ENCODE assay signal across 17 cellular contexts in the genomic region with DNA sequence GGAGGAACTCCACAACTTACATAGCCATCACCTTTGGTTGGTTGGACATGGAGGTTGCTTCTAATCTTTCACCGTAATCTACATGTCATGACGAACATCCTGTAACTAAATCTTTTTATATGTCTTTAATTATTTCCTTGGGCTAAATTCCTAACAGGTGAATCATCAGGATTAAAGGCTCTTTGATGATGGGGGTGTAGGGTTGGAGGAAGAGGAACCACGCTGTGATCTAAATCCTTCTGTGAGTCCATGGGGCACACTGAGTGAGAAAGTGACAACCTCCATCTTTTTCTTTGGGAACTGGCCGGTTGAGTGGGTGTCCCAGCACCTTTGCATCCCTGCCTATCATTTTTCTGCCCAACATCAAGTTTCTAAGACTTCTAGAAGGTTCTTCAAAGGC. TPM values are rescaled to one million over a fixed set of nuclear protein-coding genes. Genes with fewer than 3 reads are reported as not detected.
DNase-seq lines count a peak whose midpoint lies in the region; TF ChIP-seq lines count a peak whose summit lies in the region.
"Had no signal": no experiment of that assay in that cellular context is flagged by ENCODE, and none has a peak within 500 bp of the region (broad histone marks: within the 10 kb centered on the region; RNA-seq: fewer than 3 reads in every experiment).

No MANE protein-coding gene starts in this region.

- no peaks in the 10 kb centered on the region for H3K9me3 Mint-ChIP-seq in activated T-cell treated with anti-CD3 and anti-CD28 coated beads, Interleukin-2, amount 50 U/mL, for 24 hours
- H3K9me3 Mint-ChIP-seq: activated naive CD4-positive, alpha-beta T cell treated with anti-CD3 and anti-CD28 coated beads, Interleukin-2, amount 50 U/mL, for 24 hours had no signal

- DNase-seq in HT-29 (ENCODE audit: low spot score) (peak; percentile 16), astrocyte of the spinal cord (ENCODE audit: low read depth, low spot score) (peak; percentile 81), glomerular visceral epithelial cell (ENCODE audit: extremely low spot score) (peak; percentile 58), NCI-H446 treated with DMSO at 0.1 percent for 48 hours (lab: John Stamatoyannopoulos, UW) (no peak), SIG-M5 treated with dmso at 0.1 percent for 504 hours (lab: John Stamatoyannopoulos, UW; ENCODE audit: unreplicated experiment) (no peak)
- no peak for DNase-seq in stimulated activated CD4-positive, alpha-beta T cell treated with anti-CD3 and anti-CD28 coated beads, Interleukin-2, amount 100 ng/mL, for 48 hours
- DNase-seq in activated T-cell treated with anti-CD3 and anti-CD28 coated beads, Interleukin-2, amount 50 U/mL, for 24 hours = no peak
- DNase-seq: activated CD4-positive, alpha-beta T cell treated with anti-CD3 and anti-CD28 coated beads, Interleukin-2, amount 50 U/mL, for 4 hours; DND-41; NCI-H1417 treated with DMSO at 0.1 percent for 48 hours; NCI-H82; T-helper 1 cell had no signal

- H3K27me3 Mint-ChIP-seq in activated T-cell treated with anti-CD3 and anti-CD28 coated beads, Interleukin-2, amount 50 U/mL, for 24 hours = peaks cover 12% of the 10 kb centered on the region
- H3K27me3 Mint-ChIP-seq: activated naive CD4-positive, alpha-beta T cell treated with anti-CD3 and anti-CD28 coated beads, Interleukin-2, amount 50 U/mL, for 24 hours had no signal

- H3K4me3 ChIP-seq in astrocyte of the spinal cord (ENCODE audit: low read depth, low read length) = no peak overlapping the region
- H3K4me3 ChIP-seq: thoracic aorta had no signal

- H3K4me3 Mint-ChIP-seq in activated T-cell treated with anti-CD3 and anti-CD28 coated beads, Interleukin-2, amount 50 U/mL, for 24 hours = no peak overlapping the region
- H3K4me3 Mint-ChIP-seq: activated naive CD4-positive, alpha-beta T cell treated with anti-CD3 and anti-CD28 coated beads, Interleukin-2, amount 50 U/mL, for 24 hours; dendritic cell treated with granulocyte-macrophage colony-stimulating factor and Interleukin-4, amounts not matched to agents 40 ng/mL and 50 ng/mL, for 4 days had no signal

- H3K27ac ChIP-seq in 22Rv1 = peak overlapping the region; percentile 63
- H3K27ac ChIP-seq: HL-60 had no signal

- in situ Hi-C loops in astrocyte of the spinal cord (cut with HindIII; ENCODE audit: low sequenced_read_pairs) = no loop called here

- H3K27ac Mint-ChIP-seq in activated T-cell treated with anti-CD3 and anti-CD28 coated beads, Interleukin-2, amount 50 U/mL, for 24 hours = no peak overlapping the region
- H3K27ac Mint-ChIP-seq: activated naive CD4-positive, alpha-beta T cell treated with anti-CD3 and anti-CD28 coated beads, Interleukin-2, amount 50 U/mL, for 24 hours; dendritic cell treated with granulocyte-macrophage colony-stimulating factor and Interleukin-4, amounts not matched to agents 40 ng/mL and 50 ng/mL, for 4 days had no signal

- no peaks in the 10 kb centered on the region for H3K36me3 Mint-ChIP-seq in activated T-cell treated with anti-CD3 and anti-CD28 coated beads, Interleukin-2, amount 50 U/mL, for 24 hours (ENCODE audit: low read depth)
- H3K36me3 Mint-ChIP-seq: activated naive CD4-positive, alpha-beta T cell treated with anti-CD3 and anti-CD28 coated beads, Interleukin-2, amount 50 U/mL, for 24 hours had no signal

- TF ChIP-seq CTCF in 22Rv1 (IDR thresholded peaks at IDR 0.05) (no peak), astrocyte of the spinal cord (IDR thresholded peaks at IDR 0.05; ENCODE audit: low read depth, low read length) (no peak)

- H3K4me1 Mint-ChIP-seq in activated T-cell treated with anti-CD3 and anti-CD28 coated beads, Interleukin-2, amount 50 U/mL, for 24 hours (ENCODE audit: low read depth) = peaks cover 8% of the 10 kb centered on the region

RNA-seq across cellular contexts. Expression of a gene that starts 31.1 kb away (rescaled TPM):
- total RNA-seq in HT-29 (2014; rRNA removed; shearing (Covaris generic)) = 0.73 TPM in 1 of 2 replicates, not detected in the other

Comparison
In these comparisons a context has a peak if more than half of its experiments do, and no peak if none do; other contexts are left out.
1. DNase-seq: peak in HT-29 (single experiment), astrocyte of the spinal cord (single experiment) and glomerular visceral epithelial cell (single experiment); none in NCI-H446 treated with DMSO at 0.1 percent for 48 hours (single experiment), stimulated activated CD4-positive, alpha-beta T cell treated with anti-CD3 and anti-CD28 coated beads, Interleukin-2, amount 100 ng/mL, for 48 hours (0 of 2), activated T-cell treated with anti-CD3 and anti-CD28 coated beads, Interleukin-2, amount 50 U/mL, for 24 hours (single experiment) and SIG-M5 treated with dmso at 0.1 percent for 504 hours (single experiment).